In genomic region chr3:10758304-10759037, GRCh38 we compare ENCODE assay signal across 8 cellular contexts. TPM values are rescaled to one million over a fixed set of nuclear protein-coding genes. Genes with fewer than 3 reads are reported as not detected.
DNase-seq lines count a peak whose midpoint lies in the region; ATAC-seq, FAIRE-seq and TF ChIP-seq lines count a peak whose summit lies in the region.

No MANE protein-coding gene starts in this region.

- H3K4me1 ChIP-seq in PC-3 (ENCODE audit: insufficient read depth, low read length) (peaks cover 28% of the 10 kb centered on the region), parathyroid adenoma (no peaks in the 10 kb centered on the region)

- POLR2A ChIA-PET in PC-3 (lab: Charles Lee; ENCODE audit: unreplicated experiment) = interaction anchor here (0.5 kb wide), 1 partner anchor 233 kb away, joined by 5 read pairs; no protein-coding TSS in a partner anchor

- H3K27ac ChIP-seq in HL-60 (replicated peaks) (no peak overlapping the region), PC-3 (ENCODE audit: low read length) (peak overlapping the region; percentile 92), parathyroid adenoma (no peak overlapping the region)

- H3K27me3 ChIP-seq in HL-60 (ENCODE audit: insufficient read depth, poor library complexity, severe bottlenecking) = no peaks in the 10 kb centered on the region
- H3K27me3 ChIP-seq in PC-3 (ENCODE audit: low read length) = no peaks in the 10 kb centered on the region
- no peaks in the 10 kb centered on the region for H3K27me3 ChIP-seq in parathyroid adenoma (ENCODE audit: control insufficient read depth, insufficient read depth, low read length)

- no peaks in the 10 kb centered on the region for H3F3A ChIP-seq in PC-3 (ENCODE audit: low read length, unreplicated experiment)

- no peak overlapping the region for H2AFZ ChIP-seq in PC-3 (ENCODE audit: low read length)
- no peak overlapping the region for H2AFZ ChIP-seq in parathyroid adenoma

- CTCF ChIA-PET in PC-3 (lab: Charles Lee) = interaction anchor here (0.5 to 2.3 kb wide), 8 partner anchors 14 to 303 kb away, joined by 3 to 8 read pairs (median 4); no protein-coding TSS in a partner anchor

- H3K79me2 ChIP-seq in PC-3 (ENCODE audit: low read length) (no peaks in the 10 kb centered on the region), parathyroid adenoma (no peaks in the 10 kb centered on the region)

- peak; percentile 74 for DNase-seq in GM12865 (ENCODE audit: low read depth)
- DNase-seq in HL-60 (ENCODE audit: low read depth in 1 of 2, low spot score in 1 of 2) = peak; percentile 23 to 54
- DNase-seq in PC-3 = peak; percentile 84
- DNase-seq in activated effector memory CD4-positive, alpha-beta T cell treated with Interleukin-2 at 50 U/mL for 16 hours = peak; percentile 8
- DNase-seq in germinal center (ENCODE audit: low spot score) = peak; percentile 53
- DNase-seq in mesenteric fat pad (ENCODE audit: low spot score) = no peak

- no peaks in the 10 kb centered on the region for H4K20me1 ChIP-seq in PC-3 (ENCODE audit: low read length)

- TF ChIP-seq CTCF in GM12865 (IDR thresholded peaks at IDR 0.05; ENCODE audit: insufficient read depth, low read depth, low read length, missing control alignments) = peak; percentile 69
- peak; percentile 73 for TF ChIP-seq CTCF in HL-60 (IDR thresholded peaks at IDR 0.05; ENCODE audit: insufficient read depth, low read length)
- TF ChIP-seq CTCF in PC-3 (conservative IDR thresholded peaks at IDR 0.05; ENCODE audit: low read depth, low read length) = peak; percentile 82
- TF ChIP-seq CTCF in parathyroid adenoma (IDR thresholded peaks at IDR 0.05) = peak; percentile 75

- H3K4me2 ChIP-seq in PC-3 (ENCODE audit: low read length) (peak overlapping the region; percentile 76), parathyroid adenoma (ENCODE audit: low read length) (no peak overlapping the region)

- H3K9me3 ChIP-seq in PC-3 (ENCODE audit: low read length) = no peaks in the 10 kb centered on the region
- no peaks in the 10 kb centered on the region for H3K9me3 ChIP-seq in parathyroid adenoma (ENCODE audit: control insufficient read depth, low read length)

- FAIRE-seq in A204.1 (lab: Jason Lieb, UNC) = peak; percentile 27

- intact Hi-C loops in PC-3 (cut with micrococcal nuclease) = loop anchor here (1.0 to 10.0 kb wide), 6 partner anchors 25 to 456 kb away; no protein-coding TSS in a partner anchor

- H3K9me2 ChIP-seq in PC-3 (replicated peaks; ENCODE audit: low read length) = no peaks in the 10 kb centered on the region

- H3K9ac ChIP-seq in PC-3 (ENCODE audit: low read length) = peak overlapping the region; percentile 34; the same call in 1 of the 2 replicates
- H3K9ac ChIP-seq in parathyroid adenoma = no peak overlapping the region

- H3K4me3 ChIP-seq in GM12865 (ENCODE audit: low read depth, low read length) (no peak overlapping the region), HL-60 (replicated peaks; ENCODE audit: insufficient read depth, low read length) (no peak overlapping the region), PC-3 (ENCODE audit: low read length) (no peak overlapping the region), parathyroid adenoma (ENCODE audit: low read depth, low read length) (no peak overlapping the region)

- no peaks in the 10 kb centered on the region for H3K36me3 ChIP-seq in PC-3 (ENCODE audit: low read depth, low read length)
- H3K36me3 ChIP-seq in parathyroid adenoma (ENCODE audit: control insufficient read depth, insufficient read depth, low read length) = no peaks in the 10 kb centered on the region

- no TSS peak for BruUV-seq in PC-3 (replicated peaks; lab: Mats Ljungman, UMichigan)

- ATAC-seq in PC-3 = peak; percentile 90

RNA-seq across cellular contexts. Expression of gene SLC6A11, which starts 57.6 kb away (rescaled TPM):
- 34.0 and 37.1 TPM in 2 replicates for total RNA-seq in PC-3 (2014; rRNA removed)
- not detected for total RNA-seq in mesenteric fat pad

Comparison
In these comparisons a context has a peak if more than half of its experiments do, and no peak if none do; other contexts are left out.
1. RNA of gene SLC6A11, which starts 57.6 kb away (total RNA-seq): 34.0 to 37.1 TPM in PC-3; not detected in mesenteric fat pad (single experiment); every median in the first group is over 10 times any median in the second.
2. Peak in every context shown above with its lines, with median percentiles within 50 percentile points of each other: CTCF ChIP-seq.